ENCODE assay signal across 12 cellular contexts in the genomic region with DNA sequence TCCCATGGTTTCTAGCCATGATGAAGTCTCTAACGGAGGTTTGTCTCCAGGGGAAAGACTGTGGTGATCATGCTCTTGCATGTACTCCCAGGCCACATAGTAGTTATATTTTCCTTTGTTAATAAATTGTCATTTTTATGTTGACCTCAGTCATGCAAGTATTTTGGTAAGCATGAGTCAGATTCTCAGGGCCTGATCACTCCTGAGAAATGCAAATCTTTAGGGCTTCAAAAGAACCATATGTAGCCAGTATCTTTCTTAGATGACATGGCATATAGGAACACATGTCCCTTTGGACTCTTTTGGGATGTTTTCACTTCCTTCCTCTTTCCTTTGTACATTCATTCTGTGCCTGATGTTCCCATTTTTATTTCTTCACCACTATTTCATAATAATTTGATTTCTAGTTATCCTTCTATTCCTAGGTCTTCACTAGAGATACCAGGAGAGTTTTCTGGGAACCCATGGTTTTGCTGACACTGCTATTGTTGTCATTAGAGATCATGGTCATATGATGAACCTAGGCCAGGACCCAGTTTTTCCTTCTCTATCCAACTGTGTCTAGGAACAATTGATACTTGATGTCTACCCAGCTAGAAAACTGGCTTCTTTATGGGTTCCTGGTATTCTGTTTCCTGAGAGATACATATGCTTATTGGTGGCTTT.
DNase-seq lines count a peak whose midpoint lies in the region; ATAC-seq and TF ChIP-seq lines count a peak whose summit lies in the region.
"Had no signal": no experiment of that assay in that cellular context is flagged by ENCODE, and none has a peak within 500 bp of the region (broad histone marks: within the 10 kb centered on the region; RNA-seq: fewer than 3 reads in every experiment).

No MANE protein-coding gene starts in this region.

- no peaks in the 10 kb centered on the region for H3K79me2 ChIP-seq in neural progenitor cell (ENCODE audit: low read depth)

- H3K27ac Mint-ChIP-seq in progenitor cell of endocrine pancreas = no peak overlapping the region
- H3K27ac Mint-ChIP-seq in neural progenitor cell = no peak overlapping the region
- H3K27ac Mint-ChIP-seq: activated naive CD8-positive, alpha-beta T cell; B cell had no signal

- H3K27ac ChIP-seq in ascending aorta = peak overlapping the region; percentile 5 to 58
- no peak overlapping the region for H3K27ac ChIP-seq in neural progenitor cell
- H3K27ac ChIP-seq in colonic mucosa = no peak overlapping the region
- H3K27ac ChIP-seq: RWPE1 had no signal

- H3K36me3 Mint-ChIP-seq in progenitor cell of endocrine pancreas (ENCODE audit: insufficient read depth) (no peaks in the 10 kb centered on the region), neural progenitor cell (no peaks in the 10 kb centered on the region)
- H3K36me3 Mint-ChIP-seq: activated naive CD8-positive, alpha-beta T cell had no signal

- no peaks in the 10 kb centered on the region for H3K9me3 ChIP-seq in ascending aorta
- no peaks in the 10 kb centered on the region for H3K9me3 ChIP-seq in neural progenitor cell (ENCODE audit: low read depth)
- no peaks in the 10 kb centered on the region for H3K9me3 ChIP-seq in colonic mucosa

- H3K4me1 Mint-ChIP-seq in progenitor cell of endocrine pancreas (ENCODE audit: low read depth) = peaks cover 6% of the 10 kb centered on the region
- no peaks in the 10 kb centered on the region for H3K4me1 Mint-ChIP-seq in neural progenitor cell
- H3K4me1 Mint-ChIP-seq: B cell had no signal

- no peak overlapping the region for H3K4me2 ChIP-seq in neural progenitor cell

- H3K9me3 Mint-ChIP-seq in progenitor cell of endocrine pancreas (ENCODE audit: low read depth) = no peaks in the 10 kb centered on the region
- no peaks in the 10 kb centered on the region for H3K9me3 Mint-ChIP-seq in neural progenitor cell

- no peaks in the 10 kb centered on the region for H4K20me1 ChIP-seq in neural progenitor cell (ENCODE audit: low read depth)

- DNase-seq in AG08395 (ENCODE audit: low spot score) (peak; percentile 74), ascending aorta (ENCODE audit: low spot score in 2 of 2) (no peak), progenitor cell of endocrine pancreas (ENCODE audit: low spot score, unreplicated experiment) (no peak), NCI-H2081 (lab: John Stamatoyannopoulos, UW) (no peak), neural progenitor cell (ENCODE audit: low spot score) (no peak), colonic mucosa (no peak)

- intact Hi-C loops in ascending aorta (cut with DNase I) (loop anchor here (10.0 kb wide), 1 partner anchor 450 kb away; no protein-coding TSS in a partner anchor), colonic mucosa (cut with DNase I) (no loop called here)

- H3K4me1 ChIP-seq in ascending aorta (peaks cover 0 to 4% of the 10 kb centered on the region in 2 donors), neural progenitor cell (no peaks in the 10 kb centered on the region), colonic mucosa (no peaks in the 10 kb centered on the region)

- H3K27me3 Mint-ChIP-seq in progenitor cell of endocrine pancreas (no peaks in the 10 kb centered on the region), neural progenitor cell (ENCODE audit: insufficient read depth, low read depth) (peaks cover 2% of the 10 kb centered on the region)
- H3K27me3 Mint-ChIP-seq: activated naive CD8-positive, alpha-beta T cell had no signal

- ATAC-seq in GM19328 (IDR thresholded peaks at IDR 0.05; ENCODE audit: unreplicated experiment) = peak; percentile 66
- ATAC-seq in HG03039 (IDR thresholded peaks at IDR 0.05; ENCODE audit: unreplicated experiment) = peak; percentile 93
- ATAC-seq: left lobe of liver had no signal

- no peaks in the 10 kb centered on the region for H3F3A ChIP-seq in neural progenitor cell (ENCODE audit: low read depth)

- H3K36me3 ChIP-seq in ascending aorta = no peaks in the 10 kb centered on the region
- H3K36me3 ChIP-seq in neural progenitor cell = no peaks in the 10 kb centered on the region
- no peaks in the 10 kb centered on the region for H3K36me3 ChIP-seq in colonic mucosa

- H3K9ac ChIP-seq in neural progenitor cell (no peak overlapping the region), colonic mucosa (ENCODE audit: low read depth in 2 of 2, low read length in 2 of 2) (no peak overlapping the region)

- no peak for TF ChIP-seq CTCF in ascending aorta (IDR thresholded peaks at IDR 0.05)
- TF ChIP-seq CTCF in progenitor cell of endocrine pancreas (IDR thresholded peaks at IDR 0.05; ENCODE audit: unreplicated experiment) = no peak
- no peak for TF ChIP-seq CTCF in neural progenitor cell (IDR thresholded peaks at IDR 0.05)
- no peak for TF ChIP-seq CTCF in colonic mucosa (IDR thresholded peaks at IDR 0.05)

- no peak overlapping the region for H3K4me3 Mint-ChIP-seq in progenitor cell of endocrine pancreas (ENCODE audit: low read depth)
- H3K4me3 Mint-ChIP-seq in neural progenitor cell = no peak overlapping the region
- H3K4me3 Mint-ChIP-seq: activated naive CD8-positive, alpha-beta T cell; B cell had no signal

- H3K4me3 ChIP-seq in ascending aorta = no peak overlapping the region
- H3K4me3 ChIP-seq in neural progenitor cell = no peak overlapping the region
- H3K4me3 ChIP-seq in colonic mucosa = no peak overlapping the region

- H2AFZ ChIP-seq in neural progenitor cell (replicated peaks) = no peak overlapping the region

- H3K27me3 ChIP-seq in ascending aorta (no peaks in the 10 kb centered on the region), neural progenitor cell (no peaks in the 10 kb centered on the region), colonic mucosa (no peaks in the 10 kb centered on the region)

Comparison
In these comparisons a context has a peak if more than half of its experiments do, and no peak if none do; other contexts are left out.
1. H3K27ac ChIP-seq: peak in ascending aorta (2 of 2); none in neural progenitor cell (single experiment) and colonic mucosa (single experiment).